In genomic region chr20:51380401-51381385, GRCh38 we compare ENCODE assay signal across 16 cellular contexts.
DNase-seq lines count a peak whose midpoint lies in the region; ATAC-seq and TF ChIP-seq lines count a peak whose summit lies in the region.
"Had no signal": no experiment of that assay in that cellular context is flagged by ENCODE, and none has a peak within 500 bp of the region (broad histone marks: within the 10 kb centered on the region; RNA-seq: fewer than 3 reads in every experiment).

No MANE protein-coding gene starts in this region.

- intact Hi-C loops in OCI-LY7 (cut with micrococcal nuclease; ENCODE audit: unreplicated experiment) (loop anchor here (1.0 to 5.0 kb wide), 4 partner anchors 81 to 568 kb away; no protein-coding TSS in a partner anchor), cardiac septum (cut with DNase I) (no loop called here), aorta (cut with DNase I) (no loop called here)

- peaks cover 18% of the 10 kb centered on the region; the same call in 1 of the 2 replicates for H3K79me2 ChIP-seq in OCI-LY7 (ENCODE audit: insufficient read depth, low read depth, low read length)

- POLR2A ChIA-PET in OCI-LY7 (lab: Charles Lee): interaction anchor here (0.6 to 2.1 kb wide), 14 partner anchors 8 to 423 kb away, joined by 3 to 13 read pairs (median 4); partner anchors contain the start of gene DPM1

- H3K4me3 ChIP-seq in OCI-LY7 (ENCODE audit: low read depth, low read length, poor library complexity, severe bottlenecking): peak overlapping the region; percentile 56
- no peak overlapping the region for H3K4me3 ChIP-seq in aorta (ENCODE audit: low read length in 2 of 2)
- H3K4me3 ChIP-seq: lower lobe of right lung, SJCRH30 had no signal

- no peaks in the 10 kb centered on the region for H4K20me1 ChIP-seq in OCI-LY7 (ENCODE audit: insufficient read depth, low read length)

- no peak for DNase-seq in activated naive CD8-positive, alpha-beta T cell treated with anti-CD3 and anti-CD28 coated beads, Interleukin-2, amount 50 U/mL, for 24 hours
- DNase-seq in OCI-LY7 (ENCODE audit: low spot score) (peak; percentile 99), cardiac septum (ENCODE audit: low spot score) (peak; percentile 71), aorta (peak; percentile 16 to 49), dedifferentiated amniotic fluid mesenchymal stem cell (ENCODE audit: extremely low spot score) (no peak), NCI-H510A (lab: John Stamatoyannopoulos, UW) (no peak), G401 (ENCODE audit: low spot score) (no peak)
- DNase-seq: ACHN, Calu3, hypothalamus, lower lobe of right lung, MV-4-11, NCI-H2107 had no signal

- peak overlapping the region; percentile 95 for H3K27ac ChIP-seq in OCI-LY7 (ENCODE audit: low read depth, low read length, poor library complexity, severe bottlenecking)
- no peak overlapping the region for H3K27ac ChIP-seq in aorta (ENCODE audit: low read depth in 1 of 2, low read length in 2 of 2)
- H3K27ac ChIP-seq: lower lobe of right lung, neutrophil, SJCRH30 had no signal

- no peaks in the 10 kb centered on the region for H3K27me3 Mint-ChIP-seq in activated naive CD8-positive, alpha-beta T cell
- H3K27me3 Mint-ChIP-seq in activated naive CD8-positive, alpha-beta T cell treated with anti-CD3 and anti-CD28 coated beads, Interleukin-2, amount 50 U/mL, for 24 hours: no peaks in the 10 kb centered on the region

- peaks cover 12% of the 10 kb centered on the region for H3K36me3 Mint-ChIP-seq in activated naive CD8-positive, alpha-beta T cell
- H3K36me3 Mint-ChIP-seq in activated naive CD8-positive, alpha-beta T cell treated with anti-CD3 and anti-CD28 coated beads, Interleukin-2, amount 50 U/mL, for 24 hours (ENCODE audit: low read depth): peaks cover 12% of the 10 kb centered on the region

- H3K9me3 ChIP-seq in OCI-LY7 (ENCODE audit: low read length) (no peaks in the 10 kb centered on the region; the same call in 1 of the 2 replicates), aorta (ENCODE audit: control insufficient read depth, low read length) (no peaks in the 10 kb centered on the region)
- H3K9me3 ChIP-seq: lower lobe of right lung, neutrophil, SJCRH30 had no signal

- H3K36me3 ChIP-seq in OCI-LY7 (ENCODE audit: insufficient read depth, low read length) (peaks cover 10% of the 10 kb centered on the region), aorta (ENCODE audit: control insufficient read depth in 1 of 2, insufficient read depth in 2 of 2, low read length in 1 of 2) (no peaks in the 10 kb centered on the region)
- H3K36me3 ChIP-seq: lower lobe of right lung, neutrophil, SJCRH30 had no signal

- in situ Hi-C loops in G401 (cut with HindIII; ENCODE audit: low sequenced_read_pairs): loop anchor here (25.0 kb wide), 1 partner anchor 207 kb away; no protein-coding TSS in a partner anchor

- no peaks in the 10 kb centered on the region for H3K9me3 Mint-ChIP-seq in activated naive CD8-positive, alpha-beta T cell (ENCODE audit: low read depth)
- H3K9me3 Mint-ChIP-seq in activated naive CD8-positive, alpha-beta T cell treated with anti-CD3 and anti-CD28 coated beads, Interleukin-2, amount 50 U/mL, for 24 hours: no peaks in the 10 kb centered on the region

- H3K4me3 Mint-ChIP-seq in activated naive CD8-positive, alpha-beta T cell: no peak overlapping the region
- no peak overlapping the region for H3K4me3 Mint-ChIP-seq in activated naive CD8-positive, alpha-beta T cell treated with anti-CD3 and anti-CD28 coated beads, Interleukin-2, amount 50 U/mL, for 24 hours

- H2AFZ ChIP-seq in OCI-LY7 (ENCODE audit: low read length): peak overlapping the region; percentile 2; the same call in 1 of the 2 replicates

- H3K4me1 Mint-ChIP-seq in activated naive CD8-positive, alpha-beta T cell (ENCODE audit: low read depth): peaks cover 5% of the 10 kb centered on the region
- peaks cover 34% of the 10 kb centered on the region for H3K4me1 Mint-ChIP-seq in activated naive CD8-positive, alpha-beta T cell treated with anti-CD3 and anti-CD28 coated beads, Interleukin-2, amount 50 U/mL, for 24 hours

- H3K27me3 ChIP-seq in aorta (ENCODE audit: control insufficient read depth in 1 of 2, insufficient read depth in 2 of 2, low read length in 1 of 2): no peaks in the 10 kb centered on the region
- H3K27me3 ChIP-seq: neutrophil had no signal

- H3K27ac Mint-ChIP-seq in activated naive CD8-positive, alpha-beta T cell: peak overlapping the region; percentile 51
- H3K27ac Mint-ChIP-seq in activated naive CD8-positive, alpha-beta T cell treated with anti-CD3 and anti-CD28 coated beads, Interleukin-2, amount 50 U/mL, for 24 hours: no peak overlapping the region

- no peak for ATAC-seq in activated naive CD8-positive, alpha-beta T cell treated with anti-CD3 and anti-CD28 coated beads, Interleukin-2, amount 50 U/mL, for 24 hours
- no peak for ATAC-seq in aorta (ENCODE audit: low FRiP score)
- ATAC-seq: lower lobe of right lung had no signal

- H3K4me2 ChIP-seq in OCI-LY7 (ENCODE audit: low read length): peak overlapping the region; percentile 77

- BruUV-seq in OCI-LY7 (replicated peaks; lab: Mats Ljungman, UMichigan): TSS peak; percentile 81

- 90 to 91% methylated on average over 13 of the region's 13 CpGs for WGBS in aorta, 2 donors

- H3K4me1 ChIP-seq in OCI-LY7 (ENCODE audit: insufficient read depth, low read length, poor library complexity, severe bottlenecking): peaks cover 94% of the 10 kb centered on the region
- no peaks in the 10 kb centered on the region for H3K4me1 ChIP-seq in aorta (ENCODE audit: control insufficient read depth in 1 of 2, insufficient read depth in 2 of 2, low read length in 2 of 2)
- H3K4me1 ChIP-seq: lower lobe of right lung, SJCRH30 had no signal

- no peaks in the 10 kb centered on the region for H3K9me2 ChIP-seq in OCI-LY7 (ENCODE audit: insufficient read depth, low read length)

- CTCF ChIA-PET in OCI-LY7 (lab: Charles Lee; ENCODE audit: unreplicated experiment): interaction anchor here (0.6 to 2.6 kb wide), 4 partner anchors 8 to 214 kb away, joined by 3 to 10 read pairs (median 4); no protein-coding TSS in a partner anchor

- TF ChIP-seq CTCF in OCI-LY7 (conservative IDR thresholded peaks at IDR 0.05; ENCODE audit: low read length): no peak

Comparison
In these comparisons a context has a peak if more than half of its experiments do, and no peak if none do; other contexts are left out.
1. DNase-seq: peak in OCI-LY7 (single experiment), cardiac septum (single experiment) and aorta (2 of 2); none in activated naive CD8-positive, alpha-beta T cell treated with anti-CD3 and anti-CD28 coated beads, Interleukin-2, amount 50 U/mL, for 24 hours (single experiment), dedifferentiated amniotic fluid mesenchymal stem cell (single experiment), NCI-H510A (single experiment) and G401 (single experiment).